Comparison of ENCODE assay signal across 8 cellular contexts in genomic region chr20:53623454-53624206, GRCh38. TPM values are rescaled to one million over a fixed set of nuclear protein-coding genes. Genes with fewer than 3 reads are reported as not detected.
A peak's percentile ranks its signal among the peaks of the same experiment; 100 is the strongest.
DNase-seq lines count a peak whose midpoint lies in the region; ATAC-seq, FAIRE-seq and TF ChIP-seq lines count a peak whose summit lies in the region.

No MANE protein-coding gene starts in this region.

- H3K27me3 ChIP-seq in GM23338 (ENCODE audit: insufficient read depth), result no peaks in the 10 kb centered on the region
- H3K27me3 ChIP-seq in H1 (replicated peaks in 1 of 4; ENCODE audit: control insufficient read depth in 3 of 4, extremely low read depth in 1 of 4, insufficient read depth in 3 of 4, low read length in 3 of 4), result no peaks in the 10 kb centered on the region

- H3K4me3 Mint-ChIP-seq in GM23338 (peak overlapping the region; percentile 58), memory B cell (peak overlapping the region; percentile 76)

- CTCF ChIA-PET in H1 (lab: Charles Lee; ENCODE audit: partially characterized antibody), result interaction anchor here (0.8 to 2.0 kb wide), 8 partner anchors 11 to 216 kb away, joined by 3 to 5 read pairs (median 3); no protein-coding TSS in a partner anchor

- H3K27me3 Mint-ChIP-seq in GM23338 (ENCODE audit: insufficient read depth, low read depth, poor library complexity) (peaks cover 3% of the 10 kb centered on the region), memory B cell (no peaks in the 10 kb centered on the region)

- H3K4me1 ChIP-seq in GM23338 (ENCODE audit: insufficient read depth) (peaks cover 32% of the 10 kb centered on the region), H1 (replicated peaks in 1 of 4; ENCODE audit: control insufficient read depth in 3 of 4, insufficient read depth in 4 of 4, low read length in 3 of 4) (peaks cover 4 to 11% (median 9%) of the 10 kb centered on the region in 4 experiments; a peak in 6 of 7 replicates)

- H3K9me3 Mint-ChIP-seq in GM23338 (no peaks in the 10 kb centered on the region), memory B cell (no peaks in the 10 kb centered on the region)

- no peaks in the 10 kb centered on the region for H3K79me2 ChIP-seq in GM23338 (replicated peaks; ENCODE audit: insufficient read depth)
- H3K79me2 ChIP-seq in H1 (ENCODE audit: control insufficient read depth in 1 of 2, insufficient read depth in 2 of 2, low read length in 2 of 2), result no peaks in the 10 kb centered on the region

- no peak for TF ChIP-seq EP300 in H1 (IDR thresholded peaks at IDR 0.05; ENCODE audit: borderline replicate concordance in 1 of 2, low read depth in 2 of 2, low read length in 2 of 2)

- no peaks in the 10 kb centered on the region for H3K79me1 ChIP-seq in H1 (ENCODE audit: low read depth, low read length)

- H3K27ac ChIP-seq in GM23338 (ENCODE audit: low read depth), result peak overlapping the region; percentile 87
- H3K27ac ChIP-seq in H1 (ENCODE audit: low read depth, low read length), result peak overlapping the region; percentile 63

- TF ChIP-seq CTCF in GM23338 (conservative IDR thresholded peaks at IDR 0.05; ENCODE audit: low read depth in 2 of 2) (no peak), H1 (IDR thresholded peaks at IDR 0.05; ENCODE audit: control extremely low read depth in 1 of 3, insufficient read depth in 1 of 3, low read depth in 1 of 3, low read length in 3 of 3) (no peak)

- H3K36me3 Mint-ChIP-seq in GM23338 (ENCODE audit: low read depth) (no peaks in the 10 kb centered on the region), memory B cell (no peaks in the 10 kb centered on the region)

- peak overlapping the region; percentile 97 for H3K27ac Mint-ChIP-seq in GM23338
- H3K27ac Mint-ChIP-seq in memory B cell, result peak overlapping the region; percentile 90

- no peak overlapping the region for H4K91ac ChIP-seq in H1 (replicated peaks; ENCODE audit: insufficient read length, low read length)

- H3K36me3 ChIP-seq in GM23338 (ENCODE audit: insufficient read depth), result no peaks in the 10 kb centered on the region
- H3K36me3 ChIP-seq in H1 (ENCODE audit: control insufficient read depth in 2 of 4, insufficient read depth in 4 of 4, low read length in 3 of 4), result no peaks in the 10 kb centered on the region

- H3K23ac ChIP-seq in H1 (ENCODE audit: insufficient read length), result no peak overlapping the region

- H3K18ac ChIP-seq in H1 (ENCODE audit: extremely low read depth, low read length), result no peak overlapping the region; the same call in 1 of the 2 replicates

- no peak overlapping the region; the same call in 1 of the 2 replicates for H2BK12ac ChIP-seq in H1 (ENCODE audit: low read depth, low read length)

- no peaks in the 10 kb centered on the region for H3K9me2 ChIP-seq in GM23338 (ENCODE audit: insufficient read depth)

- H2AFZ ChIP-seq in GM23338 (peak overlapping the region; percentile 8; the same call in 1 of the 2 replicates), H1 (ENCODE audit: low read length) (peak overlapping the region; percentile 86)

- H2BK15ac ChIP-seq in H1 (ENCODE audit: low read length), result no peak overlapping the region

- peak overlapping the region; percentile 71 for H4K5ac ChIP-seq in H1 (ENCODE audit: insufficient read length, low read depth, low read length)

- H4K8ac ChIP-seq in H1 (ENCODE audit: extremely low read depth, insufficient read depth, low read length), result no peak overlapping the region

- POLR2A ChIA-PET in H1 (lab: Charles Lee; ENCODE audit: partially characterized antibody), result interaction anchor here (0.8 to 2.0 kb wide), 18 partner anchors 8 to 292 kb away, joined by 3 to 6 read pairs (median 3); partner anchors contain the start of gene ZNF217

- H3K4me1 Mint-ChIP-seq in GM23338 (peaks cover 30% of the 10 kb centered on the region), memory B cell (peaks cover 27% of the 10 kb centered on the region)

- FAIRE-seq in H1 (lab: Jason Lieb, UNC), result no peak

- no peaks in the 10 kb centered on the region for H3K9me3 ChIP-seq in H1 (ENCODE audit: insufficient read depth in 2 of 2, low read depth in 1 of 2, low read length in 1 of 2)

- TF ChIP-seq RAD21 in H1 (IDR thresholded peaks at IDR 0.05 in 1 of 2, conservative IDR thresholded peaks at IDR 0.05 in 1 of 2; ENCODE audit: low read depth in 2 of 2, low read length in 2 of 2), result peak in 1 of 2 experiments; percentile 2; a peak in 1 of 4 replicates

- H3F3A ChIP-seq in GM23338 (replicated peaks; ENCODE audit: low read depth), result no peaks in the 10 kb centered on the region

- no peak overlapping the region for H3K4ac ChIP-seq in H1 (replicated peaks; ENCODE audit: insufficient read length, low read depth, low read length)

- no peak overlapping the region; the same call in 1 of the 2 replicates for H2AK5ac ChIP-seq in H1 (ENCODE audit: low read depth, low read length)

- ATAC-seq in GM23338, result peak; percentile 94
- peak; percentile 46 for ATAC-seq in memory B cell (ENCODE audit: low read depth)

- peak overlapping the region; percentile 24 for H3K4me3 ChIP-seq in GM23338
- peak overlapping the region; percentile 12 to 51 (median 20); a peak in 5 of 8 replicates for H3K4me3 ChIP-seq in H1 (ENCODE audit: extremely low read depth in 1 of 4, insufficient read depth in 2 of 4, low read depth in 3 of 4, low read length in 4 of 4)

- peak overlapping the region in 3 of 4 experiments; percentile 31 to 61 (median 46); a peak in 6 of 7 replicates for H3K9ac ChIP-seq in H1 (replicated peaks in 1 of 4; ENCODE audit: extremely low read depth in 1 of 4, low read depth in 3 of 4, low read length in 3 of 4)

- 6% methylated on average over 13 of the region's 13 CpGs; no CpG with 5 or more reads in 1 of the 2 experiments for WGBS in H1 (ENCODE audit: extremely low coverage in 1 of 2, insufficient coverage in 1 of 2, insufficient read length in 1 of 2, insufficient replicate concordance in 2 of 2, low coverage in 1 of 2, low lambda C conversion rate in 2 of 2, missing lambda C conversion rate in 1 of 2), 2 experiments

- H2BK20ac ChIP-seq in H1 (ENCODE audit: low read length), result 0 out of 2 replicates have a peak overlapping the region, but pooled peaks have one; percentile 9

- H3K4me2 ChIP-seq in GM23338 (peak overlapping the region; percentile 59), H1 (ENCODE audit: insufficient read depth in 1 of 2, low read depth in 2 of 2, low read length in 2 of 2) (peak overlapping the region; percentile 55 to 56)

- no peaks in the 10 kb centered on the region for H3K23me2 ChIP-seq in H1 (ENCODE audit: low read depth, low read length)

- no peak overlapping the region for H3K14ac ChIP-seq in H1 (ENCODE audit: insufficient read length)

- peak; percentile 34 to 81 for TF ChIP-seq POLR2A in H1 (IDR thresholded peaks at IDR 0.05; ENCODE audit: control extremely low read depth in 1 of 2, low read depth in 2 of 2, low read length in 2 of 2)

- no peak overlapping the region for H2BK120ac ChIP-seq in H1 (replicated peaks; ENCODE audit: low read depth, low read length)

- DNase-seq in DMS114 treated with DMSO at 0.1 percent for 48 hours (lab: John Stamatoyannopoulos, UW; ENCODE audit: unreplicated experiment) (peak; percentile 96), GM23338 (ENCODE audit: low spot score) (peak; percentile 74), NCI-H1930 (lab: John Stamatoyannopoulos, UW) (peak; percentile 30 to 36), H1 (ENCODE audit: low read depth in 1 of 2, low spot score in 2 of 2) (peak in 1 of 2 experiments; percentile 29), memory B cell (ENCODE audit: low spot score in 2 of 2) (no peak), 8988T (no peak)
- DNase-seq in activated CD4-positive, alpha-beta T cell treated with anti-CD3 and anti-CD28 coated beads for 4 hours, result peak; percentile 48
- DNase-seq in stimulated activated naive CD4-positive, alpha-beta T cell treated with Interleukin-2 at 50 U/mL for 16 hours (lab: John Stamatoyannopoulos, UW), result peak; percentile 46

- H3K56ac ChIP-seq in H1 (replicated peaks; ENCODE audit: insufficient read length, low read depth, low read length), result peak overlapping the region; percentile 70

- no peaks in the 10 kb centered on the region for H4K20me1 ChIP-seq in GM23338 (replicated peaks; ENCODE audit: insufficient read depth)
- no peaks in the 10 kb centered on the region for H4K20me1 ChIP-seq in H1 (replicated peaks in 1 of 2; ENCODE audit: control insufficient read depth in 1 of 2, insufficient read depth in 2 of 2, low read length in 2 of 2)

- H2BK5ac ChIP-seq in H1 (ENCODE audit: low read depth, low read length), result peak overlapping the region; percentile 30; the same call in 1 of the 2 replicates

TF ChIP-seq in GM23338, 12 proteins besides CTCF, POLR2A, EP300 and RAD21 (continues in another document):
- TF ChIP-seq NANOG (IDR thresholded peaks at IDR 0.05; ENCODE audit: borderline replicate concordance) (no peak), JUNB (IDR thresholded peaks at IDR 0.05; ENCODE audit: unreplicated experiment) (no peak), ZNF331 (CRISPR knock-in tag; IDR thresholded peaks at IDR 0.05; ENCODE audit: low read depth) (no peak), POLR2AphosphoS5 (IDR thresholded peaks at IDR 0.05; ENCODE audit: low read depth) (peak; percentile 35)

TF ChIP-seq in H1, 55 proteins besides CTCF, POLR2A, EP300 and RAD21 (continues in another document):
- TF ChIP-seq GABPA (IDR thresholded peaks at IDR 0.05; ENCODE audit: borderline replicate concordance, insufficient read depth, low read length), result no peak
- peak; percentile 86; the same call in 1 of the 2 replicates for TF ChIP-seq POLR2AphosphoS5 (IDR thresholded peaks at IDR 0.05; ENCODE audit: low read depth, low read length)
- no peak for TF ChIP-seq NANOG (IDR thresholded peaks at IDR 0.05; ENCODE audit: insufficient read depth, low read depth, low read length, poor library complexity, severe bottlenecking)
- peak; percentile 63 for TF ChIP-seq TAF7 (optimal IDR thresholded peaks at IDR 0.05; ENCODE audit: borderline replicate concordance, low read depth, low read length)
- peak; percentile 70 for TF ChIP-seq MAFK (IDR thresholded peaks at IDR 0.05; ENCODE audit: low read depth, low read length)
- no peak for TF ChIP-seq CBX5 (IDR thresholded peaks at IDR 0.05; ENCODE audit: low read depth, low read length)
- peak; percentile 51; the same call in 1 of the 2 replicates for TF ChIP-seq SP1 (IDR thresholded peaks at IDR 0.05; ENCODE audit: low read depth, low read length)
- TF ChIP-seq BACH1 (IDR thresholded peaks at IDR 0.05; ENCODE audit: low read length), result peak; percentile 93

RNA-seq across cellular contexts. Expression of gene ZNF217, which starts 30.0 kb away (rescaled TPM):
- 76.7 and 78.0 TPM in 2 replicates for total RNA-seq in GM23338 (2014; rRNA removed; shearing (Covaris generic))
- polyA plus RNA-seq in GM23338 (2016; fragmentation: Nextera tagmentation; extraction: Ambion mirVana) (30.8 and 32.8 TPM in 2 replicates), H1 (2011; rRNA removed) (14.3 and 15.3 TPM in 2 replicates)
- total RNA-seq in H1 (2021; fragmentation: NEBNext Ultra II Directional; extraction: Animal tissue kit (Norgen Biotek cat#: 25700)), result 87.9 and 89.8 TPM in 2 replicates
- 20.7 TPM for polyA plus RNA-seq in H1 (2011; cell fraction: cytosol; rRNA removed)
- 26.5 TPM for polyA plus RNA-seq in H1 (2011; cell fraction: nucleus; rRNA removed)
- 30.3 to 46.0 TPM (median 35.4 TPM) in 4 replicates for polyA plus RNA-seq in H1 (2012, experiment 1 of 2)
- polyA plus RNA-seq in H1 (2012, experiment 2 of 2), result 3.0 TPM
- 30.9 TPM for polyA plus RNA-seq in H1 (2013, experiment 1 of 2)
- polyA plus RNA-seq in H1 (2013, experiment 2 of 2), result 30.1 TPM
- 73.4 and 80.4 TPM in 2 replicates for polyA minus RNA-seq in H1 (2011; rRNA and poly(A)+ RNA removed)
- 52.0 TPM for polyA minus RNA-seq in H1 (2011; cell fraction: cytosol; rRNA and poly(A)+ RNA removed)
- polyA minus RNA-seq in H1 (2011; cell fraction: nucleus; rRNA and poly(A)+ RNA removed), result 43.5 TPM

Comparison
In these comparisons a context has a peak if more than half of its experiments do, and no peak if none do; other contexts are left out.
1. DNase-seq: peak in DMS114 treated with DMSO at 0.1 percent for 48 hours (single experiment), GM23338 (single experiment), NCI-H1930 (2 of 2), activated CD4-positive, alpha-beta T cell treated with anti-CD3 and anti-CD28 coated beads for 4 hours (2 of 2) and stimulated activated naive CD4-positive, alpha-beta T cell treated with Interleukin-2 at 50 U/mL for 16 hours (single experiment); none in memory B cell (0 of 2) and 8988T (single experiment).